10 cellular contexts compared by ENCODE assay signal in the genomic region with DNA sequence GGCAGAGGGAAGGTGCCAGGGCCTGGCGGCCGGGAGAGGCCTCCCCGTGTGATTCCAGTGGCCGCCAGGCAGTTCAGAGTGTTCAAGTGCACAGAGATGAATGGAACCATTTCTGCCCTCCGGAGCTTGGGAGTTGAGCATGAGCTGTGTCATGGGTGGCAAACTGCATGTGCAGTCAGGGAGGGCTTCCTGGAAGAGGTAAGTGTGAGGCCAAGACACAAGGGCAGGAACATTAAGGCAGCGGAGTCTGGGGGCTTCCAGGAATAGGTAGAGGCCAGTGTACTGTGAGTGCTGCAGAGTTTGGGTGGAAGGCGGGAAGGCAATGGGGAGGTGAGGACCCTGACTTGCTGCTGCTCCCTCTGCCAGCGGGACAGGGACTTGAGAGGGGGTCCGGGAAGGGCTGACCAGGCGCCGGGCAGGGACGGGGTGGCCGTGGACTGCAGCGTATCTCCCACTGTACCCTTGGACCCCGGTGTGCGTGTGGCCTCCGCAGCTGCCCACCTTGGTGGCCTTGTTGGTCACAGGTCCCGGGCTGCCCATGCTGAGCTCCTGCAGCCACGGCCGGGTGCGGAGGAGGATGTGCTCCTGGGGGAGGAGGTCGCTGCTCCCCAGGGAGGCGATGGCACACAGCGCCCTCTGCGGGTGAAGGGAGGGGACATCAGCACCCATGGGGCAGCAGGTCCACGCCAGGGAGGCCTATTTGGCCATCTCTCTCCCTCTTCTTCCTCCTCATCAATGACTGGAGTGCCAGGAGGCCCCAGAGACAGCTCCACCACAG. TPM values are rescaled to one million over a fixed set of nuclear protein-coding genes. Genes with fewer than 3 reads are reported as not detected.
A peak's percentile ranks its signal among the peaks of the same experiment; 100 is the strongest.
DNase-seq lines count a peak whose midpoint lies in the region; ATAC-seq and TF ChIP-seq lines count a peak whose summit lies in the region.
"Had no signal": no experiment of that assay in that cellular context is flagged by ENCODE, and none has a peak within 500 bp of the region (broad histone marks: within the 10 kb centered on the region; RNA-seq: fewer than 3 reads in every experiment).

No MANE protein-coding gene starts in this region.

- POLR2A ChIA-PET in PC-3 (lab: Charles Lee; ENCODE audit: unreplicated experiment): no interaction called here

- H3K36me3 ChIP-seq in PC-3 (ENCODE audit: low read depth, low read length): no peaks in the 10 kb centered on the region; the same call in 1 of the 2 replicates
- peaks cover 0 to 8% (median 0%) of the 10 kb centered on the region in 4 donors for H3K36me3 ChIP-seq in transverse colon

- H3K27ac ChIP-seq in PC-3 (ENCODE audit: low read length): no peak overlapping the region
- no peak overlapping the region for H3K27ac ChIP-seq in transverse colon

- intact Hi-C loops in Right ventricle myocardium superior (cut with DNase I) (no loop called here), cardiac septum (cut with DNase I) (no loop called here), PC-3 (cut with micrococcal nuclease) (no loop called here), transverse colon (cut with DNase I; ENCODE audit: low total_unique reads) (loop anchor here (10.0 kb wide), 1 partner anchor 65 kb away; the partner anchor contains the start of gene SLC38A10)

- ATAC-seq in Right ventricle myocardium superior (ENCODE audit: poor library complexity) (no peak), PC-3 (0 out of 2 replicates have a peak, but pooled peaks have one; percentile 29), HG02763 (IDR thresholded peaks at IDR 0.05; ENCODE audit: unreplicated experiment) (no peak), HG03045 (IDR thresholded peaks at IDR 0.05; ENCODE audit: unreplicated experiment) (no peak)

- DNase-seq in Right ventricle myocardium superior (peak; percentile 36), cardiac septum (ENCODE audit: low spot score) (no peak), PC-3 (no peak), fibroblast of pulmonary artery (ENCODE audit: low read depth) (no peak), transverse colon (no peak), GM03348 (ENCODE audit: low spot score) (no peak)
- DNase-seq: CD4-positive, CD25-positive, alpha-beta regulatory T cell; NCI-H2171 had no signal

- H3K9ac ChIP-seq in PC-3 (ENCODE audit: low read length): no peak overlapping the region

- H3K9me3 ChIP-seq in PC-3 (ENCODE audit: low read length): 0 out of 2 replicates have a peak, but pooled peaks cover 3% of the 10 kb centered on the region
- no peaks in the 10 kb centered on the region for H3K9me3 ChIP-seq in transverse colon

- H3K9me2 ChIP-seq in PC-3 (replicated peaks; ENCODE audit: low read length): no peaks in the 10 kb centered on the region

- TF ChIP-seq POLR2A in transverse colon (IDR thresholded peaks at IDR 0.05): no peak

- no peaks in the 10 kb centered on the region for H3K27me3 ChIP-seq in PC-3 (ENCODE audit: low read length)
- H3K27me3 ChIP-seq in transverse colon: no peaks in the 10 kb centered on the region

- no peaks in the 10 kb centered on the region for H4K20me1 ChIP-seq in PC-3 (ENCODE audit: low read length)

- no peaks in the 10 kb centered on the region for H3F3A ChIP-seq in PC-3 (ENCODE audit: low read length, unreplicated experiment)

- in situ Hi-C loops in transverse colon (cut with MboI; ENCODE audit: low pct_ligation_motif_present in 1 of 4, low pct_unique_long_range_greater_than_20kb in 1 of 4, low sequenced_read_pairs in 3 of 4): no loop called here

- H3K4me1 ChIP-seq in PC-3 (ENCODE audit: insufficient read depth, low read length) (no peaks in the 10 kb centered on the region), transverse colon (no peaks in the 10 kb centered on the region)

- no peak for TF ChIP-seq EP300 in transverse colon (IDR thresholded peaks at IDR 0.05; ENCODE audit: low read depth)

- TF ChIP-seq CTCF in PC-3 (conservative IDR thresholded peaks at IDR 0.05; ENCODE audit: low read depth, low read length) (peak; percentile 64), fibroblast of pulmonary artery (IDR thresholded peaks at IDR 0.05; ENCODE audit: low read length, missing control alignments) (peak; percentile 27), transverse colon (IDR thresholded peaks at IDR 0.05) (peak in 4 of 5 experiments; percentile 13 to 24 (median 22))

- no peaks in the 10 kb centered on the region for H3K79me2 ChIP-seq in PC-3 (ENCODE audit: low read length)

- BruUV-seq in PC-3 (replicated peaks; lab: Mats Ljungman, UMichigan): no TSS peak

- CTCF ChIA-PET in PC-3 (lab: Charles Lee): no interaction called here

- H2AFZ ChIP-seq in PC-3 (ENCODE audit: low read length): no peak overlapping the region

- WGBS in transverse colon (ENCODE audit: low coverage in 1 of 2), 2 donors: 91 to 100% methylated on average over 5 to 26 of the region's 26 CpGs

- no peak overlapping the region for H3K4me2 ChIP-seq in PC-3 (ENCODE audit: low read length)

- no peak overlapping the region for H3K4me3 ChIP-seq in PC-3 (ENCODE audit: low read length)
- no peak overlapping the region for H3K4me3 ChIP-seq in fibroblast of pulmonary artery (replicated peaks; ENCODE audit: low read depth, low read length)
- H3K4me3 ChIP-seq in transverse colon: no peak overlapping the region

RNA-seq across cellular contexts. Expression of gene CEP131, which starts 7.5 kb away (rescaled TPM):
- 11.1 TPM for total RNA-seq in Right ventricle myocardium superior
- 6.8 TPM for total RNA-seq in cardiac septum
- total RNA-seq in PC-3 (2014; rRNA removed): 32.1 and 48.0 TPM in 2 replicates
- 10 to 100 TPM in 1 of 4 donors, 1 to 10 TPM in 3; 5.7 to 21.3 (median 6.8) TPM for total RNA-seq in transverse colon

RNA-seq across cellular contexts. Expression of gene TEPSIN, which starts 8.6 kb away (rescaled TPM):
- total RNA-seq in Right ventricle myocardium superior (13.4 TPM), cardiac septum (12.6 TPM), PC-3 (2014; rRNA removed) (28.8 and 44.1 TPM in 2 replicates), transverse colon (100 to 1,000 TPM in 2 of 4 donors, 10 to 100 TPM in 2; 61.2 to 336 (median 121) TPM)

RNA-seq across cellular contexts. Expression of gene NDUFAF8, which starts 8.9 kb away (rescaled TPM):
- 59.4 TPM for total RNA-seq in Right ventricle myocardium superior
- 61.0 TPM for total RNA-seq in cardiac septum
- total RNA-seq in PC-3 (2014; rRNA removed): 125 and 160 TPM in 2 replicates
- total RNA-seq in transverse colon: 10 to 100 TPM in 3 of 4 donors, not detected in 1; 22.3 to 35.4 (median 29.9) TPM
